12 cellular contexts compared by ENCODE assay signal in the genomic region with DNA sequence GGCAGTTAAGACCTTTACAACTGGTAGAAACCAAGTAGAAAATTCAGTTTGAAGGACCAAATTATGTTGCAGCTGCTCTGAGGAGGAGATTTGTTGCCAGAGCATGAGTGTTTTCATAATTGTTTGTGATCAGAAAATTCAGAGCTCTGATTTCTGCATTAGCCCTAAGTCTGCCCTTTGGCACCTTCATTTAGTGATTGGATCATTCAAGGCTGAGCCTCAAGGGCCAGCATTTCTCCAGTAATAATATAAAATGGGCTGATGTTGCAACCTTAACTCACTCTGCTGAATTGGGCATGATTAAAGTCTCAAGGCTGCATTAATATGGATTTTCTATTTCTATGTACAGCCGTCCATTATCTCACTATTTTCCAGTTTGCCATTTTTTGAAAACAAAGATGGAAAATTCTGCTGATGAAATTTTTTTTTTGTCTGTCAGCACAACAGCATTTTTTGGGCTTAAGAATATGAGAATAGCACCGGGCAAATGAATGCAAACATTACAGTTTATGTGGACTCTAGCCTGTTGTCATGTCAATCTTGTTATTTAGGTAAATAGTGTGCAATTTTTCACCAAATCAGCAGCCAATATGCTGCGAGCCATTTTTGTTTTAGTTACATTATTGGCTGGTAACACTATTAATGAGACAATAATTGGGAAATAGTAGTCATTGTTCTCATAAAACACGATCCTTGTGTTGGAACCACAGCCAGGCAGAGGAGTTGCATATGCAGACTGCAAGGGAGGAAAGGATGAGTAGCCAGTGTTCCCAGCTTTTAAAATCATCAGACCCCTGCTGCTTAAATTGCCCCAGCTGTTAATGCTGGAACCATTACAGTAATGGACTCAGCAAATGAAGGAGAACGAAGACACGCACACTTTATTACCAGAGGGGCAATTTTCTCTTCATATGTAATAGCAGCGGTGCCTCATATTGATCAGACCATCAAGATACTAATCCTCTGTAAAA. TPM values are rescaled to one million over a fixed set of nuclear protein-coding genes. Genes with fewer than 3 reads are reported as not detected.
A peak's percentile ranks its signal among the peaks of the same experiment; 100 is the strongest.
DNase-seq lines count a peak whose midpoint lies in the region; ATAC-seq and TF ChIP-seq lines count a peak whose summit lies in the region.
"Had no signal": no experiment of that assay in that cellular context is flagged by ENCODE, and none has a peak within 500 bp of the region (broad histone marks: within the 10 kb centered on the region; RNA-seq: fewer than 3 reads in every experiment).

No MANE protein-coding gene starts in this region.

- no peaks in the 10 kb centered on the region for H4K20me1 ChIP-seq in H9 (ENCODE audit: control insufficient read depth, insufficient read depth, insufficient read length)

- no peaks in the 10 kb centered on the region for H3K79me2 ChIP-seq in H9 (ENCODE audit: insufficient read depth, low read length)

- no peak overlapping the region for H2BK120ac ChIP-seq in H9 (ENCODE audit: low read depth, low read length, poor library complexity, severe bottlenecking)

- H3K9me3 ChIP-seq in mucosa of descending colon = no peaks in the 10 kb centered on the region
- no peaks in the 10 kb centered on the region for H3K9me3 ChIP-seq in H9 (ENCODE audit: control insufficient read depth, low read depth, low read length)
- H3K9me3 ChIP-seq: BLaER1 had no signal

- ATAC-seq in WTC11 (peak; percentile 36; the same call in 1 of the 2 replicates), mucosa of descending colon (peak; percentile 20), HG03432 (IDR thresholded peaks at IDR 0.05; ENCODE audit: unreplicated experiment) (no peak)
- ATAC-seq: activated T-helper 17 cell treated with anti-CD3 and anti-CD28 coated beads, Interleukin-2, amount 50 U/mL, for 72 hours had no signal

- no peaks in the 10 kb centered on the region for H3K9me3 Mint-ChIP-seq in WTC11
- H3K9me3 Mint-ChIP-seq in H9 = no peaks in the 10 kb centered on the region
- H3K9me3 Mint-ChIP-seq: activated T-helper 17 cell treated with anti-CD3 and anti-CD28 coated beads, Interleukin-2, amount 50 U/mL, for 72 hours had no signal

- no peak overlapping the region for H3K14ac ChIP-seq in H9 (ENCODE audit: insufficient read depth, low read length)

- H3K4me3 ChIP-seq in mucosa of descending colon = no peak overlapping the region
- H3K4me3 ChIP-seq: BLaER1 had no signal

- H3K27ac ChIP-seq in H9 (ENCODE audit: insufficient read length, low read depth, low read length) = no peak overlapping the region
- H3K27ac ChIP-seq: BLaER1 had no signal

- no peaks in the 10 kb centered on the region for H3K27me3 ChIP-seq in H9 (ENCODE audit: insufficient read depth, low read length)
- H3K27me3 ChIP-seq: BLaER1 had no signal

- POLR2A ChIA-PET in WTC11 (lab: Charles Lee) = no interaction called here

- H3K4ac ChIP-seq in H9 (ENCODE audit: low read depth, low read length) = no peak overlapping the region

- H4K5ac ChIP-seq in H9 (ENCODE audit: insufficient read length, low read depth, low read length) = no peak overlapping the region

- H3K23ac ChIP-seq in H9 (ENCODE audit: insufficient read length, low read depth, low read length) = no peak overlapping the region

- H3K23me2 ChIP-seq in H9 (ENCODE audit: insufficient read length, low read depth, low read length, poor library complexity, severe bottlenecking) = no peaks in the 10 kb centered on the region

- intact Hi-C loops in mucosa of descending colon (cut with DNase I, micrococcal nuclease) = no loop called here

- CTCF ChIA-PET in WTC11 (lab: Charles Lee) = no interaction called here

- H4K8ac ChIP-seq in H9 (replicated peaks; ENCODE audit: insufficient read length, low read depth, low read length) = no peak overlapping the region

- H2BK12ac ChIP-seq in H9 (ENCODE audit: insufficient read length, low read depth, low read length) = no peak overlapping the region

- no peak overlapping the region for H2BK5ac ChIP-seq in H9 (ENCODE audit: insufficient read length, low read length)

- H2BK15ac ChIP-seq in H9 (ENCODE audit: low read depth, low read length) = no peak overlapping the region; the same call in 1 of the 2 replicates

- H4K91ac ChIP-seq in H9 (ENCODE audit: insufficient read length, low read depth, low read length) = no peak overlapping the region

- peaks cover under 1% of the 10 kb centered on the region for H3K79me1 ChIP-seq in H9 (ENCODE audit: insufficient read depth, low read depth, low read length, poor library complexity, severe bottlenecking)

- no peaks in the 10 kb centered on the region for H3K36me3 ChIP-seq in mucosa of descending colon (ENCODE audit: low read depth)

- no peak overlapping the region for H3K27ac Mint-ChIP-seq in WTC11
- no peak overlapping the region for H3K27ac Mint-ChIP-seq in H9
- H3K27ac Mint-ChIP-seq: activated T-helper 17 cell treated with anti-CD3 and anti-CD28 coated beads, Interleukin-2, amount 50 U/mL, for 72 hours had no signal

- H3K36me3 Mint-ChIP-seq in WTC11 (no peaks in the 10 kb centered on the region), H9 (ENCODE audit: insufficient read depth in 1 of 3, low read depth in 3 of 3) (no peaks in the 10 kb centered on the region)

- H3K4me1 Mint-ChIP-seq in WTC11 = peaks cover 24% of the 10 kb centered on the region
- peaks cover 10 to 11% of the 10 kb centered on the region in 2 experiments for H3K4me1 Mint-ChIP-seq in H9

- no peak overlapping the region for H3T11ph ChIP-seq in H9 (ENCODE audit: low read length)

- H3K18ac ChIP-seq in H9 (ENCODE audit: insufficient read length, low read depth, low read length) = no peak overlapping the region

- H3K9ac ChIP-seq in H9 (ENCODE audit: extremely low read depth, insufficient read length, low read length) = no peak overlapping the region
- H3K9ac ChIP-seq: BLaER1 had no signal

- H2AK5ac ChIP-seq in H9 (ENCODE audit: insufficient read length, low read length) = no peak overlapping the region

- peaks cover 12% of the 10 kb centered on the region for H3K4me1 ChIP-seq in mucosa of descending colon (ENCODE audit: low read depth)
- H3K4me1 ChIP-seq in H9 (ENCODE audit: insufficient read depth, low read length) = peaks cover 3% of the 10 kb centered on the region; the same call in 1 of the 2 replicates
- H3K4me1 ChIP-seq: BLaER1 had no signal

- H3K4me2 ChIP-seq in H9 (ENCODE audit: insufficient read depth, insufficient read length, low read length) = no peak overlapping the region
- H3K4me2 ChIP-seq: BLaER1 had no signal

- H2BK20ac ChIP-seq in H9 (ENCODE audit: low read depth, low read length, poor library complexity, severe bottlenecking) = no peak overlapping the region

- no CpG with 5 or more reads among the region's 7 CpGs for WGBS in H9 (ENCODE audit: extremely low coverage, insufficient read length, low lambda C conversion rate)

- TF ChIP-seq CTCF in WTC11 (IDR thresholded peaks at IDR 0.05) (no peak), mucosa of descending colon (IDR thresholded peaks at IDR 0.05) (no peak), H9 (conservative IDR thresholded peaks at IDR 0.05) (no peak)

- H3K56ac ChIP-seq in H9 (ENCODE audit: insufficient read length, low read depth, low read length) = no peak overlapping the region

- DNase-seq in AG20443 (ENCODE audit: low spot score) (peak; percentile 47), NCI-H1105 (lab: John Stamatoyannopoulos, UW) (peak; percentile 73), WTC11 (ENCODE audit: low spot score) (no peak), mucosa of descending colon (no peak), KBM-7 (no peak), H9 (no peak), hepatic stellate cell (ENCODE audit: low spot score) (no peak)
- DNase-seq: HCEC 1CT, mammary epithelial cell had no signal

- H3K4me3 Mint-ChIP-seq in WTC11 (no peak overlapping the region), H9 (no peak overlapping the region)
- H3K4me3 Mint-ChIP-seq: activated T-helper 17 cell treated with anti-CD3 and anti-CD28 coated beads, Interleukin-2, amount 50 U/mL, for 72 hours had no signal

- H3K27me3 Mint-ChIP-seq in WTC11 (ENCODE audit: low read depth) (no peaks in the 10 kb centered on the region), H9 (ENCODE audit: low read depth) (no peaks in the 10 kb centered on the region)
- H3K27me3 Mint-ChIP-seq: activated T-helper 17 cell treated with anti-CD3 and anti-CD28 coated beads, Interleukin-2, amount 50 U/mL, for 72 hours had no signal

- H2AFZ ChIP-seq in H9 (ENCODE audit: low read length) = no peak overlapping the region

- in situ Hi-C loops in KBM-7 (cut with MboI; ENCODE audit: low pct_unique_long_range_greater_than_20kb, low sequenced_read_pairs) = no loop called here

TF ChIP-seq in WTC11, 78 proteins besides CTCF, POLR2A, EP300 and RAD21:
- TF ChIP-seq MYBL2 (CRISPR knock-in tag; IDR thresholded peaks at IDR 0.05) = no peak
- TF ChIP-seq, protein P1, sequence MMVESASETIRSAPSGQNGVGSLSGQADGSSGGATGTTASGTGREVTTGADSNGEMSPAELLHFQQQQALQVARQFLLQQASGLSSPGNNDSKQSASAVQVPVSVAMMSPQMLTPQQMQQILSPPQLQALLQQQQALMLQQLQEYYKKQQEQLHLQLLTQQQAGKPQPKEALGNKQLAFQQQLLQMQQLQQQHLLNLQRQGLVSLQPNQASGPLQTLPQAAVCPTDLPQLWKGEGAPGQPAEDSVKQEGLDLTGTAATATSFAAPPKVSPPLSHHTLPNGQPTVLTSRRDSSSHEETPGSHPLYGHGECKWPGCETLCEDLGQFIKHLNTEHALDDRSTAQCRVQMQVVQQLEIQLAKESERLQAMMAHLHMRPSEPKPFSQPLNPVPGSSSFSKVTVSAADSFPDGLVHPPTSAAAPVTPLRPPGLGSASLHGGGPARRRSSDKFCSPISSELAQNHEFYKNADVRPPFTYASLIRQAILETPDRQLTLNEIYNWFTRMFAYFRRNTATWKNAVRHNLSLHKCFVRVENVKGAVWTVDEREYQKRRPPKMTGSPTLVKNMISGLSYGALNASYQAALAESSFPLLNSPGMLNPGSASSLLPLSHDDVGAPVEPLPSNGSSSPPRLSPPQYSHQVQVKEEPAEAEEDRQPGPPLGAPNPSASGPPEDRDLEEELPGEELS (CRISPR knock-in tag; IDR thresholded peaks at IDR 0.05) = no peak

RNA-seq across cellular contexts. Expression of a gene that starts 10.4 kb away (rescaled TPM):
- total RNA-seq in WTC11 (2021) (57.4 to 62.6 TPM (median 59.6 TPM) in 3 replicates), mucosa of descending colon (10 to 100 TPM; 38.0 to 81.7 (median 39.1) TPM), H9 (2021) (67.9 and 69.0 TPM in 2 replicates)

RNA-seq across cellular contexts. Expression of a gene that starts 10.7 kb away (rescaled TPM):
- total RNA-seq in WTC11 (2021) (9.8 to 11.7 TPM (median 10.9 TPM) in 3 replicates), mucosa of descending colon (1 to 10 TPM; 2.1 to 5.3 (median 3.8) TPM), H9 (2021) (11.7 and 12.1 TPM in 2 replicates)

Comparison
In these comparisons a context has a peak if more than half of its experiments do, and no peak if none do; other contexts are left out.
1. DNase-seq: peak in AG20443 (single experiment) and NCI-H1105 (single experiment); none in WTC11 (single experiment), mucosa of descending colon (0 of 3), KBM-7 (single experiment), H9 (single experiment) and hepatic stellate cell (single experiment).